Comparison of ENCODE assay signal across 30 cellular contexts in the genomic region with DNA sequence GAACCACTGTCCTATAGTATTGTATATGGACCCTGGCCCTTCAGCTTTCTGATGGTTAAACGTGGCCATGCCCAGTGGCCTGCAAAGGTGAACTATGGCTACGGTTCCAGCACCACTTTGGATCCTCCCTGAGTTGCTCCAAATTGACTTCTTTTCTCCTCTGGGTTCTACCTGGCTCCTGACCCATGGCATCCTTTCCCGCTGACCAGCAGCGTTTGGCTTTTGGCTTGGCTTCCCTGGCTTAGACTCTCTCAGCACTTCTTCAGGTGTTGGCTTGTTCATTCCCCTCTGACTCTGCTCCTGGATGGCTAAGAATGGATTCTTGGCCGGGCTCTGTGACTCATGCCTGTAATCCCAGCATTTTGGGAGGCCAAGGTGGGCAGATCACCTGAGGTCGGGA.
"Had no signal": no experiment of that assay in that cellular context is flagged by ENCODE, and none has a peak within 500 bp of the region (broad histone marks: within the 10 kb centered on the region; RNA-seq: fewer than 3 reads in every experiment).

No MANE protein-coding gene starts in this region.

- H3K4me3 ChIP-seq: ovary, psoas muscle, right lobe of liver, sigmoid colon, thoracic aorta, thyroid gland, tibial nerve, upper lobe of right lung, uterus had no signal

- H3K4me1 ChIP-seq: parathyroid adenoma, psoas muscle, right lobe of liver, thyroid gland, uterus had no signal

- H2AFZ ChIP-seq: parathyroid adenoma had no signal

- H3K4me3 Mint-ChIP-seq: naive B cell; naive thymus-derived CD8-positive, alpha-beta T cell; natural killer cell treated with Interleukin-12 subunit alpha and Interleukin-12 subunit beta and Interleukin-15 and Interleukin-18, amount 100 ng/mL, for 72 hours; nephron progenitor cell; neural crest cell; stimulated activated memory B cell treated with anti-CD40 and anti-IgM and Interleukin-4, amounts not matched to agents 10 μg/mL and 1 μg/mL and 100 μg/mL, for 72 hours; stimulated activated naive CD8-positive, alpha-beta T cell treated with anti-CD3 and anti-CD28 coated beads, Interleukin-15, amount 100 ng/mL, for 72 hours; type B pancreatic cell had no signal

- H3K9me3 ChIP-seq: neutrophil, ovary, psoas muscle, right lobe of liver, sigmoid colon, thoracic aorta, thyroid gland, tibial nerve, upper lobe of right lung, uterus had no signal

- H3K79me2 ChIP-seq: parathyroid adenoma had no signal

- H3K4me1 Mint-ChIP-seq: naive B cell; naive thymus-derived CD8-positive, alpha-beta T cell; nephron progenitor cell; stimulated activated memory B cell treated with anti-CD40 and anti-IgM and Interleukin-4, amounts not matched to agents 10 μg/mL and 1 μg/mL and 100 μg/mL, for 72 hours; stimulated activated naive CD8-positive, alpha-beta T cell treated with anti-CD3 and anti-CD28 coated beads, Interleukin-15, amount 100 ng/mL, for 72 hours had no signal

- H3K36me3 ChIP-seq: neutrophil, ovary, right lobe of liver, sigmoid colon, thoracic aorta, thyroid gland, tibial nerve, upper lobe of right lung, uterus had no signal

- H3K9me3 Mint-ChIP-seq: naive thymus-derived CD8-positive, alpha-beta T cell; natural killer cell treated with Interleukin-12 subunit alpha and Interleukin-12 subunit beta and Interleukin-15 and Interleukin-18, amount 100 ng/mL, for 72 hours; nephron progenitor cell; neural crest cell; stimulated activated naive CD8-positive, alpha-beta T cell treated with anti-CD3 and anti-CD28 coated beads, Interleukin-15, amount 100 ng/mL, for 72 hours; type B pancreatic cell had no signal

- DNase-seq: naive B cell; naive thymus-derived CD8-positive, alpha-beta T cell; nephron progenitor cell; nucleus accumbens; ovary; posterior cingulate gyrus; psoas muscle; right cardiac atrium; right lobe of liver; sigmoid colon; small intestine; stimulated activated CD4-positive, alpha-beta T cell treated with anti-CD3 and anti-CD28 coated beads, Interleukin-15, amount 100 ng/mL, for 24 hours; stimulated activated CD4-positive, alpha-beta T cell treated with anti-CD3 and anti-CD28 coated beads, Interleukin-4, amount 100 ng/mL, for 1 hour; stimulated activated CD4-positive, alpha-beta T cell treated with anti-CD3 and anti-CD28 coated beads, Interleukin-4, amount 100 ng/mL, for 4 hours; stimulated activated CD8-positive, alpha-beta memory T cell treated with anti-CD3 and anti-CD28 coated beads, Interleukin-4, amount 100 ng/mL, for 48 hours; stimulated activated naive CD4-positive, alpha-beta T cell; stimulated activated naive CD8-positive, alpha-beta T cell treated with anti-CD3 and anti-CD28 coated beads, Interleukin-15, amount 100 ng/mL, for 72 hours; stimulated activated naive CD8-positive, alpha-beta T cell treated with anti-CD3 and anti-CD28 coated beads, Interleukin-15, Interleukin-2, amounts not matched to agents 100 U/mL and 50 U/mL, for 24 hours; thyroid gland; upper lobe of right lung; uterus had no signal

- H3K27ac ChIP-seq: neutrophil, ovary, parathyroid adenoma, psoas muscle, right lobe of liver, sigmoid colon, thoracic aorta, thyroid gland, tibial nerve, upper lobe of right lung, uterus had no signal

- H3K27ac Mint-ChIP-seq: naive B cell; naive thymus-derived CD8-positive, alpha-beta T cell; natural killer cell treated with Interleukin-12 subunit alpha and Interleukin-12 subunit beta and Interleukin-15 and Interleukin-18, amount 100 ng/mL, for 72 hours; nephron progenitor cell; progenitor cell of endocrine pancreas; stimulated activated memory B cell treated with anti-CD40 and anti-IgM and Interleukin-4, amounts not matched to agents 10 μg/mL and 1 μg/mL and 100 μg/mL, for 72 hours; stimulated activated naive CD8-positive, alpha-beta T cell treated with anti-CD3 and anti-CD28 coated beads, Interleukin-15, amount 100 ng/mL, for 72 hours; type B pancreatic cell had no signal

- H3K27me3 ChIP-seq: neutrophil, ovary, right lobe of liver, sigmoid colon, thyroid gland, upper lobe of right lung, uterus had no signal

- ATAC-seq: naive thymus-derived CD8-positive, alpha-beta T cell; natural killer cell treated with Interleukin-12 subunit alpha and Interleukin-12 subunit beta and Interleukin-15 and Interleukin-18, amount 100 ng/mL, for 72 hours; psoas muscle; right cardiac atrium; stimulated activated memory B cell treated with anti-CD40 and anti-IgM and Interleukin-4, amounts not matched to agents 10 μg/mL and 1 μg/mL and 100 μg/mL, for 72 hours; stimulated activated naive CD8-positive, alpha-beta T cell treated with anti-CD3 and anti-CD28 coated beads, Interleukin-15, amount 100 ng/mL, for 72 hours; stimulated activated naive CD8-positive, alpha-beta T cell treated with anti-CD3 and anti-CD28 coated beads, Interleukin-15, Interleukin-2, amounts not matched to agents 100 U/mL and 50 U/mL, for 24 hours had no signal

- H3K36me3 Mint-ChIP-seq: naive B cell; naive thymus-derived CD8-positive, alpha-beta T cell; natural killer cell treated with Interleukin-12 subunit alpha and Interleukin-12 subunit beta and Interleukin-15 and Interleukin-18, amount 100 ng/mL, for 72 hours; stimulated activated memory B cell treated with anti-CD40 and anti-IgM and Interleukin-4, amounts not matched to agents 10 μg/mL and 1 μg/mL and 100 μg/mL, for 72 hours; type B pancreatic cell had no signal

- H3K9ac ChIP-seq: parathyroid adenoma had no signal
